8 cellular contexts compared by ENCODE assay signal in genomic region chr18:23452728-23453656, GRCh38. TPM values are rescaled to one million over a fixed set of nuclear protein-coding genes. Genes with fewer than 3 reads are reported as not detected.
DNase-seq lines count a peak whose midpoint lies in the region; ATAC-seq and TF ChIP-seq lines count a peak whose summit lies in the region.

Gene RIOK3, plus strand, starts transcription at chr18:23453287. Its CDS starts 153 bp downstream, at chr18:23453440.

- CTCF ChIA-PET in CD8-positive, alpha-beta T cell (lab: Charles Lee) = interaction anchor here (1.4 kb wide), 1 partner anchor 41 kb away, joined by 4 read pairs; no protein-coding TSS in a partner anchor

- peak within 1 kb of the TSS; percentile 65 for H3K27ac ChIP-seq in CD8-positive, alpha-beta T cell (ENCODE audit: low read depth, low read length)
- peak within 1 kb of the TSS; percentile 84 to 100 for H3K27ac ChIP-seq in lung (ENCODE audit: low read depth in 1 of 2, low read length in 1 of 2)

- H3K36me3 Mint-ChIP-seq in CD8-positive, alpha-beta T cell = peaks cover 22% of the 10 kb centered on the region

- H3K36me3 ChIP-seq in CD8-positive, alpha-beta T cell (ENCODE audit: insufficient read depth, low read length) = no peaks in the 10 kb centered on the region
- H3K36me3 ChIP-seq in lung (ENCODE audit: control insufficient read depth in 2 of 2, insufficient read depth in 2 of 2, low read length in 2 of 2) = no peaks in the 10 kb centered on the region

- H3K27me3 ChIP-seq in CD8-positive, alpha-beta T cell (ENCODE audit: insufficient read depth, low read length) = no peaks in the 10 kb centered on the region
- H3K27me3 ChIP-seq in lung (ENCODE audit: control insufficient read depth, insufficient read depth) = no peaks in the 10 kb centered on the region

- H3K27me3 Mint-ChIP-seq in CD8-positive, alpha-beta T cell (ENCODE audit: low read depth) = no peaks in the 10 kb centered on the region

- peaks cover 49% of the 10 kb centered on the region for H3K4me1 Mint-ChIP-seq in CD8-positive, alpha-beta T cell (ENCODE audit: low read depth)

- DNase-seq in CD8-positive, alpha-beta T cell = peak; percentile 71 to 91 (median 84)
- DNase-seq in HS-27A (ENCODE audit: low read depth) = peak; percentile 87
- DNase-seq in NK-92 (lab: John Stamatoyannopoulos, UW; ENCODE audit: unreplicated experiment) = peak; percentile 5
- DNase-seq in activated CD8-positive, alpha-beta memory T cell treated with anti-CD3 and anti-CD28 coated beads for 1 hour (ENCODE audit: extremely low read depth in 1 of 2, low read depth in 1 of 2) = peak; percentile 50 to 78
- DNase-seq in effector CD4-positive, alpha-beta T cell = peak; percentile 80
- peak; percentile 98 for DNase-seq in lung (ENCODE audit: low spot score)
- DNase-seq in stimulated activated CD4-positive, alpha-beta T cell treated with anti-CD3 and anti-CD28 coated beads, TNF-alpha, amount 100 ng/mL, for 4 hours (ENCODE audit: low read depth in 3 of 3) = peak; percentile 66 to 77 (median 72)

- peak within 1 kb of the TSS; percentile 94 for H3K27ac Mint-ChIP-seq in CD8-positive, alpha-beta T cell

- peak within 1 kb of the TSS; percentile 99 for H3K4me3 Mint-ChIP-seq in CD8-positive, alpha-beta T cell

- H3K4me3 ChIP-seq in CD8-positive, alpha-beta T cell (ENCODE audit: low read depth, low read length) = peak within 1 kb of the TSS; percentile 69
- H3K4me3 ChIP-seq in lung = peak within 1 kb of the TSS; percentile 99

- intact Hi-C loops in CD8-positive, alpha-beta T cell (cut with DNase I, micrococcal nuclease) = loop anchor here (1.0 to 5.0 kb wide), 7 partner anchors 16 to 1851 kb away; partner anchors contain the start of genes NPC1 (in 2 of the 2), RMC1 (in 2 of the 2) and ESCO1 (in 1 of the 2)

- peak; percentile 90 for ATAC-seq in CD8-positive, alpha-beta T cell
- ATAC-seq in GM19467 (IDR thresholded peaks at IDR 0.05; ENCODE audit: unreplicated experiment) (peak; percentile 96), lung (ENCODE audit: insufficient read depth, low FRiP score) (peak; percentile 99)

- peaks cover 32% of the 10 kb centered on the region for H3K4me1 ChIP-seq in CD8-positive, alpha-beta T cell (ENCODE audit: insufficient read depth, low read length)
- peaks cover 2 to 5% of the 10 kb centered on the region in 2 donors for H3K4me1 ChIP-seq in lung (ENCODE audit: control insufficient read depth in 2 of 2, insufficient read depth in 2 of 2, low read length in 2 of 2)

- POLR2A ChIA-PET in CD8-positive, alpha-beta T cell (lab: Charles Lee) = interaction anchor here (0.9 to 1.6 kb wide), 6 partner anchors 10 to 132 kb away, joined by 3 to 4 read pairs (median 4); a partner anchor contains a TSS

- WGBS in lung, 2 donors = 0% methylated on average over 45 to 59 of the region's 59 CpGs

- H3K9me3 Mint-ChIP-seq in CD8-positive, alpha-beta T cell = no peaks in the 10 kb centered on the region

- H3K9me3 ChIP-seq in CD8-positive, alpha-beta T cell (ENCODE audit: low read length) = no peaks in the 10 kb centered on the region
- no peaks in the 10 kb centered on the region for H3K9me3 ChIP-seq in lung (ENCODE audit: control insufficient read depth in 2 of 2, insufficient read depth in 1 of 2, low read length in 1 of 2)

- TF ChIP-seq CTCF in CD8-positive, alpha-beta T cell (IDR thresholded peaks at IDR 0.05) = no peak
- TF ChIP-seq CTCF in lung (IDR thresholded peaks at IDR 0.05; ENCODE audit: control extremely low read depth, extremely low read depth) = no peak

RNA-seq across cellular contexts. Expression of gene RIOK3, which starts in this region (rescaled TPM):
- 100 to 1,000 TPM; 159 to 185 TPM for total RNA-seq in CD8-positive, alpha-beta T cell
- 10 to 100 TPM; 61.4 to 83.0 TPM for total RNA-seq in lung
- 10 to 100 TPM; 35.6 to 46.9 TPM for polyA plus RNA-seq in lung

Comparison
In these comparisons a context has a peak if more than half of its experiments do, and no peak if none do; other contexts are left out.
1. Peak in every context shown above with its lines: DNase-seq, ATAC-seq, H3K4me3 ChIP-seq and H3K27ac ChIP-seq.
2. DNase-seq: peak in every context shown above with its lines; median percentile 98 in lung; 87 in HS-27A; 84 in CD8-positive, alpha-beta T cell; 80 in effector CD4-positive, alpha-beta T cell; 72 in stimulated activated CD4-positive, alpha-beta T cell treated with anti-CD3 and anti-CD28 coated beads, TNF-alpha, amount 100 ng/mL, for 4 hours; 64 in activated CD8-positive, alpha-beta memory T cell treated with anti-CD3 and anti-CD28 coated beads for 1 hour; 5 in NK-92.